8 cellular contexts compared by ENCODE assay signal in the genomic region with DNA sequence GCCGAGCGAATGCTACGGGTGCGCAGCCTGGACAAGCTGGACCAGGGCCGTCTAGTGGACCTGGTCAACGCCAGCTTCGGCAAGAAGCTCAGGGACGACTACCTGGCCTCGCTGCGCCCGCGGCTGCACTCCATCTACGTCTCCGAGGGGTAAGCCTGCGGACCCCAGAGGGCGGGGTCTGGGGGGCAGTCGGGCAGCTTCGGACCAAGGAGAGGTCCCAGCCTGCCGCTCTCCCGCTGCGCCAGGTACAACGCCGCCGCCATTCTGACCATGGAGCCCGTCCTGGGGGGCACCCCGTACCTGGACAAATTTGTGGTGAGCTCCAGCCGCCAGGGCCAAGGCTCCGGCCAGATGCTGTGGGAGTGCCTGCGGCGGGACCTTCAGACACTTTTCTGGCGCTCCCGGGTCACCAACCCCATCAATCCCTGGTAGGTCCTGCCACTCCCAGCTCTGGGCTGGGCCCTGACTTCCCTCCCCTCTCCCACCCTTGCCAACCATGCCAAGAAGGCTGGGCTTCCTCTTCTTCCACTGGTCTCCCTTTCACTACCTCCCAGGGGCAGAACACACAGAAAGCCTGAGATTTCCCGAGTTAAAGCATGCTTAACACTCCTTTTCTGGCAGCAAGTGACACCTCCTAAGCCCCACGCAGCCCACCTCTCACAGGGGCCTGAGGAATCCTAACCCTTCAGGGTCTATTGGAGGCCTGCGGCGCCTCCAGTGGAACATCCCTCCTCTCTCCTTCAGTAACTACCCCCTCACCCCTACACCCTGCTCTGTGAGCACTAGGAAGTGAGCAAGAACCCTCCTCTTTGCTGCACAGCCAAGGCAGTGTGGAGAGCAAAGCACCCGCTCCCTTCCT. TPM values are rescaled to one million over a fixed set of nuclear protein-coding genes. Genes with fewer than 3 reads are reported as not detected.
DNase-seq lines count a peak whose midpoint lies in the region; ATAC-seq and TF ChIP-seq lines count a peak whose summit lies in the region.

No MANE protein-coding gene starts in this region.

- H3K9me3 Mint-ChIP-seq in HFFc6 (no peaks in the 10 kb centered on the region), immature natural killer cell (no peaks in the 10 kb centered on the region)
- H3K9me3 Mint-ChIP-seq in activated naive CD8-positive, alpha-beta T cell treated with anti-CD3 and anti-CD28 coated beads, Interleukin-2, amount 50 U/mL, for 24 hours = no peaks in the 10 kb centered on the region

- TF ChIP-seq POLR2A in testis (IDR thresholded peaks at IDR 0.05) = no peak

- H3K4me3 ChIP-seq in AG09309 (ENCODE audit: control insufficient read depth, low read depth, low read length) = peak overlapping the region; percentile 83
- H3K4me3 ChIP-seq in testis = peak overlapping the region; percentile 55 to 68

- no peak overlapping the region for H3K27ac ChIP-seq in testis

- DNase-seq in AG09309 (ENCODE audit: low read depth) (no peak), HFFc6 (no peak), immature natural killer cell (no peak), testis (no peak), MV-4-11 (lab: John Stamatoyannopoulos, UW) (no peak)
- DNase-seq in activated naive CD8-positive, alpha-beta T cell treated with anti-CD3 and anti-CD28 coated beads, Interleukin-2, amount 50 U/mL, for 24 hours = no peak

- H3K4me1 ChIP-seq in testis = peaks cover 31% of the 10 kb centered on the region

- no peak for TF ChIP-seq CTCF in AG09309 (IDR thresholded peaks at IDR 0.05; ENCODE audit: control insufficient read depth, insufficient read depth, low read depth, low read length, missing control alignments)
- peak; percentile 38; the same call in 1 of the 2 replicates for TF ChIP-seq CTCF in HFFc6 (IDR thresholded peaks at IDR 0.05)
- TF ChIP-seq CTCF in testis (IDR thresholded peaks at IDR 0.05) = no peak

- H3K27ac Mint-ChIP-seq in HFFc6 (peak overlapping the region; percentile 84), immature natural killer cell (peak overlapping the region in 5 of 6 donors; percentile 53 to 87 (median 68))
- peak overlapping the region; percentile 31 for H3K27ac Mint-ChIP-seq in activated naive CD8-positive, alpha-beta T cell treated with anti-CD3 and anti-CD28 coated beads, Interleukin-2, amount 50 U/mL, for 24 hours

- intact Hi-C loops in testis (cut with DNase I; ENCODE audit: low total_unique reads) = no loop called here

- no peaks in the 10 kb centered on the region for H3K36me3 ChIP-seq in testis (ENCODE audit: low read depth, missing control alignments)

- H3K36me3 Mint-ChIP-seq in HFFc6 (ENCODE audit: low read depth) = 0 out of 2 replicates have a peak, but pooled peaks cover 7% of the 10 kb centered on the region
- H3K36me3 Mint-ChIP-seq in activated naive CD8-positive, alpha-beta T cell treated with anti-CD3 and anti-CD28 coated beads, Interleukin-2, amount 50 U/mL, for 24 hours (ENCODE audit: low read depth) = peaks cover 10% of the 10 kb centered on the region
- peaks cover 0 to 5% (median 4%) of the 10 kb centered on the region in 3 donors for H3K36me3 Mint-ChIP-seq in immature natural killer cell

- H3K4me3 Mint-ChIP-seq in HFFc6 (peak overlapping the region; percentile 90), immature natural killer cell (peak overlapping the region; percentile 84 to 91 (median 91))
- H3K4me3 Mint-ChIP-seq in activated naive CD8-positive, alpha-beta T cell treated with anti-CD3 and anti-CD28 coated beads, Interleukin-2, amount 50 U/mL, for 24 hours = peak overlapping the region; percentile 83

- H3K4me1 Mint-ChIP-seq in HFFc6 (ENCODE audit: low read depth) (peaks cover 40% of the 10 kb centered on the region), immature natural killer cell (peaks cover 24 to 25% of the 10 kb centered on the region in 2 donors)
- peaks cover 24% of the 10 kb centered on the region for H3K4me1 Mint-ChIP-seq in activated naive CD8-positive, alpha-beta T cell treated with anti-CD3 and anti-CD28 coated beads, Interleukin-2, amount 50 U/mL, for 24 hours

- H3K27me3 Mint-ChIP-seq in HFFc6 (ENCODE audit: insufficient read depth) = peaks cover 4% of the 10 kb centered on the region
- H3K27me3 Mint-ChIP-seq in activated naive CD8-positive, alpha-beta T cell treated with anti-CD3 and anti-CD28 coated beads, Interleukin-2, amount 50 U/mL, for 24 hours = peaks cover 16% of the 10 kb centered on the region
- H3K27me3 Mint-ChIP-seq in immature natural killer cell (ENCODE audit: low read depth in 3 of 3) = peaks cover 0 to 11% (median 2%) of the 10 kb centered on the region in 3 donors

- H3K27me3 ChIP-seq in testis = no peaks in the 10 kb centered on the region

- H3K9me3 ChIP-seq in testis = no peaks in the 10 kb centered on the region

- ATAC-seq in activated naive CD8-positive, alpha-beta T cell treated with anti-CD3 and anti-CD28 coated beads, Interleukin-2, amount 50 U/mL, for 24 hours = no peak
- ATAC-seq in HG03039 (IDR thresholded peaks at IDR 0.05; ENCODE audit: unreplicated experiment) = no peak
- no peak for ATAC-seq in GM19452 (IDR thresholded peaks at IDR 0.05; ENCODE audit: unreplicated experiment)

- 5 to 27% methylated on average over 7 to 37 of the region's 37 CpGs for WGBS in testis, 2 donors

RNA-seq across cellular contexts. Expression of a gene that starts 3.2 kb away (rescaled TPM):
- 1 to 10 TPM in 3 of 6 experiments, under 1 TPM in 3; 0.63 to 1.1 (median 0.91) TPM for total RNA-seq in HFFc6 (2021; fragmentation: NEBNext Ultra II Directional; extraction: Animal tissue kit (Norgen Biotek cat#: 25700))
- polyA plus RNA-seq in immature natural killer cell (1 to 10 TPM in 2 of 3 donors, under 1 TPM in 1; 0.75 to 1.9 (median 1.2) TPM), testis (ENCODE audit: insufficient read depth, low read depth, low replicate concordance) (6.5 TPM)
- total RNA-seq in testis = 1 to 10 TPM; 2.5 to 3.1 TPM

RNA-seq across cellular contexts. Expression of a gene that starts 7.2 kb away (rescaled TPM):
- total RNA-seq in HFFc6 (2021; fragmentation: NEBNext Ultra II Directional; extraction: Animal tissue kit (Norgen Biotek cat#: 25700)) = 10 to 100 TPM; 27.8 to 32.7 (median 29.2) TPM
- 10 to 100 TPM; 31.6 to 40.3 (median 38.3) TPM for polyA plus RNA-seq in immature natural killer cell
- total RNA-seq in testis = 10 to 100 TPM; 38.4 to 63.3 TPM
- 51.1 TPM for polyA plus RNA-seq in testis (ENCODE audit: insufficient read depth, low read depth, low replicate concordance)

RNA-seq across cellular contexts. Expression of a gene that starts 53.8 kb away (rescaled TPM):
- total RNA-seq in HFFc6 (2021; fragmentation: NEBNext Ultra II Directional; extraction: Animal tissue kit (Norgen Biotek cat#: 25700)) = under 1 TPM in 1 of 6 experiments, not detected in 5; 0.43 TPM
- not detected for polyA plus RNA-seq in immature natural killer cell
- under 1 TPM in 1 of 2 donors, not detected in 1; 0.37 TPM for total RNA-seq in testis
- polyA plus RNA-seq in testis (ENCODE audit: insufficient read depth, low read depth, low replicate concordance) = 1.5 TPM

RNA-seq across cellular contexts. Expression of a gene that starts 58.9 kb away (rescaled TPM):
- 100 to 1,000 TPM in 1 of 6 experiments, 10 to 100 TPM in 5; 86.6 to 101 (median 94.5) TPM for total RNA-seq in HFFc6 (2021; fragmentation: NEBNext Ultra II Directional; extraction: Animal tissue kit (Norgen Biotek cat#: 25700))
- polyA plus RNA-seq in immature natural killer cell (10 to 100 TPM; 56.5 to 82.6 (median 77.9) TPM), testis (ENCODE audit: insufficient read depth, low read depth, low replicate concordance) (57.6 TPM)
- total RNA-seq in testis = 10 to 100 TPM; 52.7 to 74.4 TPM

Comparison
In these comparisons a context has a peak if more than half of its experiments do, and no peak if none do; other contexts are left out.
1. H3K27ac Mint-ChIP-seq: peak in every context shown above with its lines; median percentile 84 in HFFc6; 68 in immature natural killer cell; 31 in activated naive CD8-positive, alpha-beta T cell treated with anti-CD3 and anti-CD28 coated beads, Interleukin-2, amount 50 U/mL, for 24 hours.